In the genomic region with DNA sequence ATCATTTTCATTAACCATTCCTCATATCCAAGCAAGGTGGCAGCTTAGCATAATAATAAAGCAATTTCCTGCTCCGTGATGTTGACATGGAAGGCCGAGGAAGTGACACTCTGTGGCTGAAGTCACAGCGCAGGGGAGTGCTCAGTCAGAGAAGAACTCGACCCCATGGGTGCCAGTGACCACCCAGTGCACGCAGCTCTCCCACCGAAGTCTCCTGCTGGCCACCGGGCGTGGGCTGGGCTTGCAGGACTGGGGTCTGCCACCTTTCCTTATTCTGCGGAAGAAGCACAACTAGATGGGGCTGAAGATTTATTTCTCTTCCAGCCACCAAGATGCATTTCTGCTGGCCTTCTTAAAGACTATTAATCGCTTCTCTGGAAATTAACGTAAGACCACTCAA, we compare ENCODE assay signal across 1 cellular context.
TF ChIP-seq lines count a peak whose summit lies in the region.

No MANE protein-coding gene starts in this region.

TF ChIP-seq in H1, 55 proteins besides CTCF, POLR2A, EP300 and RAD21 (continued from another document):
- TF ChIP-seq CTBP2 (IDR thresholded peaks at IDR 0.05; ENCODE audit: borderline replicate concordance, insufficient read depth, insufficient read length, low read length) (no peak), KDM1A (IDR thresholded peaks at IDR 0.05; ENCODE audit: borderline replicate concordance, low read length) (no peak), BRCA1 (IDR thresholded peaks at IDR 0.05; ENCODE audit: low read depth, low read length) (no peak)
